In the genomic region with DNA sequence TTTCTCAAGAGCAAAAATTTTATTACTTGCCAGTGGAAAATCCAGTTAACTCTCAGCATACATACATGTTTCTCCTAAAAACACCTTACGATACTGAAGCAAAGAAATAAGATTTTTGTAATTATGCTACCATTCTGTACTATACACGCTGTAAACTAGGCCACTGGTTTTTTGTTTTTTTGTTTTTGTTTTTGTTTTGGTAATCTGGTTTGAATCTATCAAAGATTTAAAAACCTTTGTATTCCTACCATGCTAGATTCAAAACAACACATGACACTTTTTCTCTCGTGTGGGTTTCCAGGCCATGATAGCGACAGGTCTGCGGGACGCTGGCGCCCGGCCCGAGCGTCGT, we compare ENCODE assay signal across 8 cellular contexts. TPM values are rescaled to one million over a fixed set of nuclear protein-coding genes. Genes with fewer than 3 reads are reported as not detected.
DNase-seq lines count a peak whose midpoint lies in the region; ATAC-seq and TF ChIP-seq lines count a peak whose summit lies in the region.

No MANE protein-coding gene starts in this region.

- intact Hi-C loops in prostate gland (cut with DNase I): no loop called here

- no peaks in the 10 kb centered on the region for H3F3A ChIP-seq in SU-DHL-6 (ENCODE audit: insufficient read depth)

- no peaks in the 10 kb centered on the region for H3K4me1 ChIP-seq in prostate gland (replicated peaks)

- H3K9ac ChIP-seq in SU-DHL-6 (ENCODE audit: low read length): peak overlapping the region; percentile 86

- H3K9me3 ChIP-seq in SU-DHL-6 (ENCODE audit: insufficient read depth, low read length): no peaks in the 10 kb centered on the region
- no peaks in the 10 kb centered on the region for H3K9me3 ChIP-seq in prostate gland

- ATAC-seq in HG02970 (IDR thresholded peaks at IDR 0.05; ENCODE audit: low FRiP score, unreplicated experiment) (no peak), GM21528 (IDR thresholded peaks at IDR 0.05; ENCODE audit: low FRiP score, unreplicated experiment) (no peak)

- DNase-seq in GM06990 (ENCODE audit: extremely low read depth, insufficient read length) (no peak), fibroblast of peridontal ligament (ENCODE audit: extremely low read depth) (peak; percentile 9), prostate gland (ENCODE audit: low spot score) (no peak), medulla oblongata (ENCODE audit: extremely low spot score) (no peak), NCI-H2029 (lab: John Stamatoyannopoulos, UW) (no peak)

- no peaks in the 10 kb centered on the region for H3K9me2 ChIP-seq in SU-DHL-6 (replicated peaks; ENCODE audit: insufficient read depth, low read length)

- WGBS in prostate gland: 5% methylated on average over 11 of the region's 11 CpGs

- H3K27ac ChIP-seq in SU-DHL-6 (ENCODE audit: low read depth, low read length) (peak overlapping the region; percentile 60), prostate gland (peak overlapping the region; percentile 87 to 91)

- TF ChIP-seq CTCF in GM06990 (IDR thresholded peaks at IDR 0.05; ENCODE audit: insufficient read depth, low read length, poor library complexity, severe bottlenecking) (no peak), SU-DHL-6 (IDR thresholded peaks at IDR 0.05; ENCODE audit: insufficient read depth, low read length, poor library complexity, severe bottlenecking) (no peak), prostate gland (IDR thresholded peaks at IDR 0.05) (no peak)

- peak overlapping the region; percentile 96 for H3K4me2 ChIP-seq in SU-DHL-6 (ENCODE audit: low read depth, low read length, poor library complexity, severe bottlenecking)

- H3K36me3 ChIP-seq in GM06990 (ENCODE audit: control insufficient read depth, insufficient read depth, low read length) (no peaks in the 10 kb centered on the region), SU-DHL-6 (ENCODE audit: low read length) (no peaks in the 10 kb centered on the region), prostate gland (no peaks in the 10 kb centered on the region)

- H3K27me3 ChIP-seq in GM06990 (replicated peaks; ENCODE audit: control insufficient read depth, insufficient read depth, low read length) (no peaks in the 10 kb centered on the region), SU-DHL-6 (ENCODE audit: low read length) (no peaks in the 10 kb centered on the region), prostate gland (replicated peaks; ENCODE audit: insufficient read depth) (no peaks in the 10 kb centered on the region)

- peaks cover 19% of the 10 kb centered on the region for H3K79me2 ChIP-seq in SU-DHL-6 (ENCODE audit: insufficient read depth, low read length)

- no peaks in the 10 kb centered on the region for H4K20me1 ChIP-seq in SU-DHL-6 (ENCODE audit: low read depth, low read length)

- no peak for TF ChIP-seq POLR2A in prostate gland (IDR thresholded peaks at IDR 0.05)

- H2AFZ ChIP-seq in SU-DHL-6 (ENCODE audit: low read depth, low read length, severe bottlenecking): peak overlapping the region; percentile 93

- H3K4me3 ChIP-seq in GM06990 (replicated peaks; ENCODE audit: low read depth, low read length) (peak overlapping the region; percentile 72), SU-DHL-6 (ENCODE audit: insufficient read depth, low read length, poor library complexity, severe bottlenecking) (peak overlapping the region; percentile 92), prostate gland (peak overlapping the region; percentile 64 to 84)

RNA-seq across cellular contexts. Expression of gene TMEM192, which starts 0.8 kb away (rescaled TPM):
- 10 to 100 TPM; 22.3 to 43.3 TPM for total RNA-seq in prostate gland

RNA-seq across cellular contexts. Expression of gene TRIM75, which starts 58.2 kb away (rescaled TPM):
- total RNA-seq in prostate gland: under 1 TPM in 1 of 2 donors, not detected in 1; 0.40 TPM
